ENCODE assay signal across 18 cellular contexts in the genomic region with DNA sequence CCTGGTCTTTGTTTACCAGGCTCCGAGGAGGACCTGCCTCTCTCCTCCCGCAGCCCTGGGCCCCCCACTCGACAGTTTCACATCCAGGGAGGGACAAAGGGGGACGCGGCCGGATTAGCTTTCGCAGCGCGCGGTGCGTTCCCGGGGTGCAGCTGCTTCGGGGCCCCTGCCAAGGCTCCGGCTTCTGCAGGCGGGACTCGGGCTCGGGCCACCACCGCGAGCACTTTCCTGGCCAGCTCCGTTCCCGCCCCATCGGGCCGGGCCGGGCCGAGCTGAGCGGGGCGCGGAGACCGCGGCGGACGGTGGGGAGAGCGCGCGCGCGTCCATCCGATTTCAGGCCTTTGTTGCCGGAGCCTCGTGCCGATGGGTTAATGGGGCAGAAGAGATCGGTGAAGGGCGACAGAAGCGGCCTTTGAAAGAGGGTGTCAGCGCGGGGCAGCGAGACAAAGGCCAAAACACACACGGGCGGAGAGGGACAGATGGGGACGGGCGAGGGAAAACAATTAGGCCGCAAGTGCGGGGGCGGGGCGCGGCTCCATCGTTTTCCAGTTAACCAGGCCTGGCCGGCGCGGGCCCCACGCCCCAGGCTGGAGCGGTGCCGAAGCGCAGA. TPM values are rescaled to one million over a fixed set of nuclear protein-coding genes. Genes with fewer than 3 reads are reported as not detected.
DNase-seq lines count a peak whose midpoint lies in the region; FAIRE-seq and TF ChIP-seq lines count a peak whose summit lies in the region.
"Had no signal": no experiment of that assay in that cellular context is flagged by ENCODE, and none has a peak within 500 bp of the region (broad histone marks: within the 10 kb centered on the region; RNA-seq: fewer than 3 reads in every experiment).

No MANE protein-coding gene starts in this region.

- peaks cover 7% of the 10 kb centered on the region for H4K20me1 ChIP-seq in astrocyte (ENCODE audit: insufficient read depth, low read length)

- H3K36me3 ChIP-seq in astrocyte (ENCODE audit: insufficient read depth, low read length), result no peaks in the 10 kb centered on the region
- H3K36me3 ChIP-seq in testis (ENCODE audit: low read depth, missing control alignments), result no peaks in the 10 kb centered on the region
- H3K36me3 ChIP-seq: pancreas had no signal

- peaks cover 34% of the 10 kb centered on the region for H3K27me3 Mint-ChIP-seq in activated naive CD8-positive, alpha-beta T cell
- H3K27me3 Mint-ChIP-seq in activated naive CD8-positive, alpha-beta T cell treated with anti-CD3 and anti-CD28 coated beads for 36 hours, result peaks cover 91% of the 10 kb centered on the region
- peaks cover 70% of the 10 kb centered on the region for H3K27me3 Mint-ChIP-seq in astrocyte (ENCODE audit: low read depth, unreplicated experiment)
- peaks cover 87% of the 10 kb centered on the region for H3K27me3 Mint-ChIP-seq in type B pancreatic cell

- no peaks in the 10 kb centered on the region for H3K4me1 ChIP-seq in astrocyte (ENCODE audit: insufficient read depth, low read length)
- H3K4me1 ChIP-seq in testis, result no peaks in the 10 kb centered on the region
- H3K4me1 ChIP-seq: pancreas had no signal

- intact Hi-C loops in testis (cut with DNase I; ENCODE audit: low total_unique reads), result no loop called here

- TF ChIP-seq CTCF in astrocyte (IDR thresholded peaks at IDR 0.05; ENCODE audit: insufficient read depth, low read depth, low read length) (no peak), type B pancreatic cell (conservative IDR thresholded peaks at IDR 0.05) (no peak), testis (IDR thresholded peaks at IDR 0.05) (no peak)

- H3K27ac Mint-ChIP-seq in activated naive CD8-positive, alpha-beta T cell, result peak overlapping the region; percentile 64
- no peak overlapping the region for H3K27ac Mint-ChIP-seq in activated naive CD8-positive, alpha-beta T cell treated with anti-CD3 and anti-CD28 coated beads for 36 hours
- H3K27ac Mint-ChIP-seq in astrocyte (ENCODE audit: unreplicated experiment) (no peak overlapping the region), type B pancreatic cell (no peak overlapping the region)
- H3K27ac Mint-ChIP-seq: dendritic cell treated with granulocyte-macrophage colony-stimulating factor and Interleukin-4, amounts not matched to agents 40 ng/mL and 50 ng/mL, for 4 days had no signal

- peaks cover 12% of the 10 kb centered on the region for H3K4me1 Mint-ChIP-seq in activated naive CD8-positive, alpha-beta T cell (ENCODE audit: low read depth)
- H3K4me1 Mint-ChIP-seq in activated naive CD8-positive, alpha-beta T cell treated with anti-CD3 and anti-CD28 coated beads for 36 hours, result peaks cover 6% of the 10 kb centered on the region
- H3K4me1 Mint-ChIP-seq in astrocyte (ENCODE audit: low read depth, unreplicated experiment) (no peaks in the 10 kb centered on the region), type B pancreatic cell (ENCODE audit: unreplicated experiment) (peaks cover 20% of the 10 kb centered on the region)

- H3K9me3 ChIP-seq in astrocyte (ENCODE audit: insufficient read depth, low read depth, low read length), result no peaks in the 10 kb centered on the region
- no peaks in the 10 kb centered on the region for H3K9me3 ChIP-seq in testis
- H3K9me3 ChIP-seq: pancreas had no signal

- H3K27ac ChIP-seq in astrocyte (ENCODE audit: low read depth, low read length) (no peak overlapping the region), testis (no peak overlapping the region)
- H3K27ac ChIP-seq: pancreas had no signal

- no peak for DNase-seq in activated naive CD8-positive, alpha-beta T cell treated with anti-CD3 and anti-CD28 coated beads for 36 hours
- DNase-seq in astrocyte (ENCODE audit: low read depth), result no peak
- peak; percentile 60 for DNase-seq in iPS-NIHi11 (ENCODE audit: low spot score)
- DNase-seq in type B pancreatic cell (ENCODE audit: extremely low spot score, unreplicated experiment), result no peak
- no peak for DNase-seq in DMS153 treated with DMSO at 0.1 percent for 48 hours (lab: John Stamatoyannopoulos, UW; ENCODE audit: unreplicated experiment)
- DNase-seq in NCI-H748 (lab: John Stamatoyannopoulos, UW; ENCODE audit: unreplicated experiment), result no peak
- no peak for DNase-seq in testis
- DNase-seq: activated T-cell treated with anti-CD3 and anti-CD28 coated beads, Interleukin-2, amount 50 U/mL, for 1 hour; aorta; DMS79; midbrain; NCI-H146; NCI-H446 treated with DMSO at 0.1 percent for 48 hours; SW 1271 had no signal

- no peaks in the 10 kb centered on the region for H3K79me2 ChIP-seq in astrocyte (ENCODE audit: insufficient read depth, low read length)

- no peak for FAIRE-seq in astrocyte (lab: Jason Lieb, UNC)
- FAIRE-seq: pancreas had no signal

- H3K4me3 Mint-ChIP-seq in activated naive CD8-positive, alpha-beta T cell, result peak overlapping the region; percentile 32
- H3K4me3 Mint-ChIP-seq in activated naive CD8-positive, alpha-beta T cell treated with anti-CD3 and anti-CD28 coated beads for 36 hours, result no peak overlapping the region
- H3K4me3 Mint-ChIP-seq in astrocyte (ENCODE audit: unreplicated experiment), result no peak overlapping the region
- peak overlapping the region; percentile 77 for H3K4me3 Mint-ChIP-seq in type B pancreatic cell
- H3K4me3 Mint-ChIP-seq: dendritic cell treated with granulocyte-macrophage colony-stimulating factor and Interleukin-4, amounts not matched to agents 40 ng/mL and 50 ng/mL, for 4 days had no signal

- H2AFZ ChIP-seq in astrocyte (ENCODE audit: low read depth, low read length), result no peak overlapping the region

- peak overlapping the region; percentile 26 for H3K4me2 ChIP-seq in astrocyte (ENCODE audit: low read length)

- H3K9ac ChIP-seq in astrocyte (ENCODE audit: low read length), result no peak overlapping the region

- no peak for TF ChIP-seq POLR2A in testis (IDR thresholded peaks at IDR 0.05)

- no peaks in the 10 kb centered on the region for H3K36me3 Mint-ChIP-seq in activated naive CD8-positive, alpha-beta T cell
- no peaks in the 10 kb centered on the region for H3K36me3 Mint-ChIP-seq in activated naive CD8-positive, alpha-beta T cell treated with anti-CD3 and anti-CD28 coated beads for 36 hours
- H3K36me3 Mint-ChIP-seq in astrocyte (ENCODE audit: low read depth, unreplicated experiment) (peaks cover 2% of the 10 kb centered on the region), type B pancreatic cell (no peaks in the 10 kb centered on the region)

- peaks cover 74% of the 10 kb centered on the region for H3K27me3 ChIP-seq in astrocyte (ENCODE audit: insufficient read depth, low read length)
- no peaks in the 10 kb centered on the region for H3K27me3 ChIP-seq in testis

- no peaks in the 10 kb centered on the region for H3K9me3 Mint-ChIP-seq in activated naive CD8-positive, alpha-beta T cell (ENCODE audit: low read depth)
- no peaks in the 10 kb centered on the region for H3K9me3 Mint-ChIP-seq in activated naive CD8-positive, alpha-beta T cell treated with anti-CD3 and anti-CD28 coated beads for 36 hours
- H3K9me3 Mint-ChIP-seq in astrocyte (ENCODE audit: unreplicated experiment) (peaks cover 15% of the 10 kb centered on the region), type B pancreatic cell (no peaks in the 10 kb centered on the region)
- H3K9me3 Mint-ChIP-seq: dendritic cell treated with granulocyte-macrophage colony-stimulating factor and Interleukin-4, amounts not matched to agents 40 ng/mL and 50 ng/mL, for 4 days had no signal

- 0 to 1% methylated on average over 24 to 62 of the region's 64 CpGs for WGBS in testis, 2 donors

- H3K4me3 ChIP-seq in astrocyte (ENCODE audit: insufficient read depth, low read depth, low read length) (no peak overlapping the region), testis (no peak overlapping the region)
- H3K4me3 ChIP-seq: pancreas had no signal

RNA-seq across cellular contexts. Expression of gene UNCX, which starts 8.5 kb away (rescaled TPM):
- total RNA-seq in activated naive CD8-positive, alpha-beta T cell treated with anti-CD3 and anti-CD28 coated beads for 36 hours, result not detected
- total RNA-seq in astrocyte (not detected in 2 replicates), type B pancreatic cell (ENCODE audit: low replicate concordance) (0.48 TPM in 1 of 2 replicates, not detected in the other), testis (under 1 TPM in 1 of 2 donors, not detected in 1; 0.24 TPM)
- not detected for polyA plus RNA-seq in testis (ENCODE audit: insufficient read depth, low read depth, low replicate concordance)
- total RNA-seq: aorta, LHCN-M2, pancreas had no signal
- polyA plus RNA-seq: aorta, pancreas had no signal

Comparison
In these comparisons a context has a peak if more than half of its experiments do, and no peak if none do; other contexts are left out.
1. H3K4me3 Mint-ChIP-seq: peak in activated naive CD8-positive, alpha-beta T cell (single experiment) and type B pancreatic cell (single experiment); none in activated naive CD8-positive, alpha-beta T cell treated with anti-CD3 and anti-CD28 coated beads for 36 hours (single experiment) and astrocyte (single experiment).